ENCODE assay signal across 23 cellular contexts in the genomic region with DNA sequence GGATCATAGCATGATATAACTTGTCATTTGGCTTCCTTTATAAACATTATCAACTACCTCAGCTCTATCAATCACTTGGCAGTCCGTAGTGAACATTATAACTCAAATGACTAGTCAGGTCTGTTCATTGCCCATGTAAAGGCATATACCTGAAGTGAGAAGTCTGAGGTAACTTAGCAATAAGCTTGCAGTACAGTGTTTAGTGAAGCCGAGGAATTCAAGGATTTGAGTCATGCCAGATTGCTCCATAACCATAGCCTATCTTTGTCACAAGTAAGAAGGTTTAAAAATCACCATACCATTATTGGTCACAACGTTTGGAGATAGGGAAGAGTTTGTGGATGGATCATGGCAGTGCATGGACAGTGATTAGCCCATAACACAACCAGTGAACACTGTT.
"Had no signal": no experiment of that assay in that cellular context is flagged by ENCODE, and none has a peak within 500 bp of the region (broad histone marks: within the 10 kb centered on the region; RNA-seq: fewer than 3 reads in every experiment).

No MANE protein-coding gene starts in this region.

- H3K4me1 Mint-ChIP-seq: nephron progenitor cell; stimulated activated memory B cell treated with anti-CD40 and anti-IgM and Interleukin-4, amounts not matched to agents 10 μg/mL and 1 μg/mL and 100 μg/mL, for 72 hours; stimulated activated naive CD8-positive, alpha-beta T cell treated with anti-CD3 and anti-CD28 coated beads, Interleukin-15, amount 100 ng/mL, for 72 hours had no signal

- H3K27ac Mint-ChIP-seq: dendritic cell treated with granulocyte-macrophage colony-stimulating factor and Interleukin-4, amounts not matched to agents 40 ng/mL and 50 ng/mL, for 4 days; effector memory CD8-positive, alpha-beta T cell; naive thymus-derived CD4-positive, alpha-beta T cell; nephron progenitor cell; stimulated activated memory B cell treated with anti-CD40 and anti-IgM and Interleukin-4, amounts not matched to agents 10 μg/mL and 1 μg/mL and 100 μg/mL, for 72 hours; stimulated activated naive CD8-positive, alpha-beta T cell treated with anti-CD3 and anti-CD28 coated beads, Interleukin-15, amount 100 ng/mL, for 72 hours had no signal

- ATAC-seq: effector memory CD8-positive, alpha-beta T cell; gastroesophageal sphincter; naive thymus-derived CD4-positive, alpha-beta T cell; psoas muscle; right lobe of liver; stimulated activated memory B cell treated with anti-CD40 and anti-IgM and Interleukin-4, amounts not matched to agents 10 μg/mL and 1 μg/mL and 100 μg/mL, for 72 hours; stimulated activated naive CD8-positive, alpha-beta T cell treated with anti-CD3 and anti-CD28 coated beads, Interleukin-15, amount 100 ng/mL, for 72 hours; upper lobe of right lung had no signal

- H3K4me3 Mint-ChIP-seq: dendritic cell treated with granulocyte-macrophage colony-stimulating factor and Interleukin-4, amounts not matched to agents 40 ng/mL and 50 ng/mL, for 4 days; effector memory CD8-positive, alpha-beta T cell; naive thymus-derived CD4-positive, alpha-beta T cell; nephron progenitor cell; stimulated activated memory B cell treated with anti-CD40 and anti-IgM and Interleukin-4, amounts not matched to agents 10 μg/mL and 1 μg/mL and 100 μg/mL, for 72 hours; stimulated activated naive CD8-positive, alpha-beta T cell treated with anti-CD3 and anti-CD28 coated beads, Interleukin-15, amount 100 ng/mL, for 72 hours had no signal

- H3K9me3 ChIP-seq: gastroesophageal sphincter, neutrophil, psoas muscle, right lobe of liver, spleen, testis, tibial nerve, upper lobe of right lung, vagina had no signal

- H3K36me3 Mint-ChIP-seq: naive thymus-derived CD4-positive, alpha-beta T cell; stimulated activated memory B cell treated with anti-CD40 and anti-IgM and Interleukin-4, amounts not matched to agents 10 μg/mL and 1 μg/mL and 100 μg/mL, for 72 hours had no signal

- H3K27me3 ChIP-seq: gastroesophageal sphincter, neutrophil, right lobe of liver, testis, tibial nerve, upper lobe of right lung, vagina had no signal

- DNase-seq: effector memory CD8-positive, alpha-beta T cell; erythroblast; glutamatergic neuron; kidney; mammary epithelial cell; naive thymus-derived CD4-positive, alpha-beta T cell; nephron progenitor cell; psoas muscle; retina; right lobe of liver; spleen; stimulated activated CD4-positive, alpha-beta T cell treated with anti-CD3 and anti-CD28 coated beads, Interleukin-15, amount 100 ng/mL, for 24 hours; stimulated activated CD4-positive, alpha-beta T cell treated with anti-CD3 and anti-CD28 coated beads, Interleukin-1b, Interleukin-23, amount 100 ng/mL, for 48 hours; stimulated activated CD4-positive, alpha-beta T cell treated with anti-CD3 and anti-CD28 coated beads, Interleukin-4, amount 100 ng/mL, for 24 hours; stimulated activated naive CD8-positive, alpha-beta T cell treated with anti-CD3 and anti-CD28 coated beads, Interleukin-15, amount 100 ng/mL, for 72 hours; testis; upper lobe of right lung had no signal

- H3K9me3 Mint-ChIP-seq: dendritic cell treated with granulocyte-macrophage colony-stimulating factor and Interleukin-4, amounts not matched to agents 40 ng/mL and 50 ng/mL, for 4 days; stimulated activated naive CD8-positive, alpha-beta T cell treated with anti-CD3 and anti-CD28 coated beads, Interleukin-15, amount 100 ng/mL, for 72 hours had no signal

- H3K27ac ChIP-seq: gastroesophageal sphincter, neutrophil, psoas muscle, right lobe of liver, spleen, testis, tibial nerve, upper lobe of right lung, vagina had no signal

- H3K4me3 ChIP-seq: gastroesophageal sphincter, psoas muscle, right lobe of liver, spleen, testis, tibial nerve, upper lobe of right lung, vagina had no signal

- H3K27me3 Mint-ChIP-seq: effector memory CD8-positive, alpha-beta T cell; naive thymus-derived CD4-positive, alpha-beta T cell; stimulated activated memory B cell treated with anti-CD40 and anti-IgM and Interleukin-4, amounts not matched to agents 10 μg/mL and 1 μg/mL and 100 μg/mL, for 72 hours; stimulated activated naive CD8-positive, alpha-beta T cell treated with anti-CD3 and anti-CD28 coated beads, Interleukin-15, amount 100 ng/mL, for 72 hours had no signal

- H3K36me3 ChIP-seq: gastroesophageal sphincter, neutrophil, right lobe of liver, spleen, tibial nerve, upper lobe of right lung, vagina had no signal

- H3K4me1 ChIP-seq: gastroesophageal sphincter, spleen, testis, tibial nerve, upper lobe of right lung had no signal
